11 cellular contexts compared by ENCODE assay signal in genomic region chr2:232332244-232332939, GRCh38. TPM values are rescaled to one million over a fixed set of nuclear protein-coding genes. Genes with fewer than 3 reads are reported as not detected.
"Had no signal": no experiment of that assay in that cellular context is flagged by ENCODE, and none has a peak within 500 bp of the region (broad histone marks: within the 10 kb centered on the region; RNA-seq: fewer than 3 reads in every experiment).

No MANE protein-coding gene starts in this region.

RNA-seq across cellular contexts. Expression of gene ALPP, which starts 46.2 kb away (rescaled TPM):
- total RNA-seq: activated CD4-positive, alpha-beta T cell treated with anti-CD3 and anti-CD28 coated beads, Interleukin-2, amount 10 ng/mL, durations not matched to agents 24 days and 14 days; activated CD8-positive, alpha-beta T cell treated with anti-CD3 and anti-CD28 coated beads for 36 hours; activated T-helper 2 cell treated with anti-CD3 and anti-CD28 coated beads, Interferon-gamma antibody, Interleukin-2, Interleukin-4, amounts not matched to agents 10 μg/mL and 5 μg/mL and 100 μg/mL, durations not matched to agents 14 hours and 24 hours and 36 hours; ascending aorta; dermis blood vessel endothelial cell; fibroblast of lung; neural crest cell; omental fat pad; transverse colon; vagina had no signal
- polyA plus RNA-seq: fibroblast of lung; naive thymus-derived CD4-positive, alpha-beta T cell had no signal
